ENCODE assay signal across 10 cellular contexts in genomic region chr3:115913069-115913686, GRCh38.
A peak's percentile ranks its signal among the peaks of the same experiment; 100 is the strongest.
DNase-seq lines count a peak whose midpoint lies in the region; ATAC-seq, FAIRE-seq and TF ChIP-seq lines count a peak whose summit lies in the region.
"Had no signal": no experiment of that assay in that cellular context is flagged by ENCODE, and none has a peak within 500 bp of the region (broad histone marks: within the 10 kb centered on the region; RNA-seq: fewer than 3 reads in every experiment).

No MANE protein-coding gene starts in this region.

- H3K4me3 ChIP-seq in BE2C (ENCODE audit: low read depth, low read length) = no peak overlapping the region
- no peak overlapping the region for H3K4me3 ChIP-seq in SK-N-SH (ENCODE audit: low read depth in 2 of 2, low read length in 1 of 2)

- no peak for TF ChIP-seq EP300 in SK-N-SH (IDR thresholded peaks at IDR 0.05; ENCODE audit: borderline replicate concordance in 1 of 2, low read depth in 1 of 2, low read length in 1 of 2)

- H3K9me3 ChIP-seq in BE2C (no peaks in the 10 kb centered on the region), SK-N-SH (no peaks in the 10 kb centered on the region)

- H3K27me3 ChIP-seq in BE2C (no peaks in the 10 kb centered on the region), SK-N-SH (ENCODE audit: insufficient read depth) (no peaks in the 10 kb centered on the region)

- no peak for ATAC-seq in GM21515 (IDR thresholded peaks at IDR 0.05; ENCODE audit: unreplicated experiment)
- ATAC-seq in GM21825 (IDR thresholded peaks at IDR 0.05; ENCODE audit: unreplicated experiment) = no peak
- ATAC-seq: stimulated activated naive CD8-positive, alpha-beta T cell treated with anti-CD3 and anti-CD28 coated beads, Interleukin-15, Interleukin-2, amounts not matched to agents 100 U/mL and 50 U/mL, for 24 hours had no signal

- no peak for TF ChIP-seq POLR2A in H54 (IDR thresholded peaks at IDR 0.05; ENCODE audit: low read depth, low read length)

- POLR2A ChIA-PET in SK-N-SH (lab: Yijun Ruan, JAX) = no interaction called here

- peak; percentile 39 for TF ChIP-seq CTCF in BE2C (IDR thresholded peaks at IDR 0.05; ENCODE audit: low read depth, low read length)
- TF ChIP-seq CTCF in SK-N-SH (IDR thresholded peaks at IDR 0.05) = peak; percentile 64

- H3K36me3 ChIP-seq in BE2C (no peaks in the 10 kb centered on the region), SK-N-SH (replicated peaks in 1 of 2; ENCODE audit: control insufficient read depth in 1 of 2, insufficient read depth in 2 of 2, low read length in 1 of 2) (no peaks in the 10 kb centered on the region)

- WGBS in SK-N-SH (ENCODE audit: low lambda C conversion rate) = 57% methylated on average over 4 of the region's 4 CpGs

- H3K4me2 ChIP-seq in SK-N-SH = no peak overlapping the region

- peak; percentile 30 for FAIRE-seq in H54 (lab: Jason Lieb, UNC)

- H2AFZ ChIP-seq in SK-N-SH (ENCODE audit: low read depth) = no peak overlapping the region

- H3K9ac ChIP-seq in SK-N-SH = no peak overlapping the region

- no peaks in the 10 kb centered on the region for H3K79me2 ChIP-seq in SK-N-SH (ENCODE audit: insufficient read depth)

- no peaks in the 10 kb centered on the region for H3F3A ChIP-seq in SK-N-SH (replicated peaks; ENCODE audit: insufficient read depth)

- no peak for TF ChIP-seq RAD21 in SK-N-SH (IDR thresholded peaks at IDR 0.05; ENCODE audit: low read length)

- no peaks in the 10 kb centered on the region for H3K9me2 ChIP-seq in SK-N-SH

- CTCF ChIA-PET in SK-N-SH (lab: Yijun Ruan, JAX) = interaction anchor here (0.6 to 1.1 kb wide), 6 partner anchors 9 to 40 kb away, joined by 3 read pairs; no protein-coding TSS in a partner anchor

- DNase-seq in BE2C = no peak
- DNase-seq in H54 (ENCODE audit: insufficient read length, low spot score) = no peak
- DNase-seq in SK-N-SH = no peak
- DNase-seq in iris pigment epithelial cell (ENCODE audit: low read depth) = peak; percentile 21
- DNase-seq in DMS114 treated with DMSO at 0.1 percent for 48 hours (lab: John Stamatoyannopoulos, UW; ENCODE audit: unreplicated experiment) = no peak
- no peak for DNase-seq in stimulated activated CD4-positive, alpha-beta T cell treated with anti-CD3 and anti-CD28 coated beads, Interleukin-15, amount 100 ng/mL, for 24 hours
- DNase-seq: central memory CD4-positive, alpha-beta T cell; stimulated activated naive CD8-positive, alpha-beta T cell treated with anti-CD3 and anti-CD28 coated beads, Interleukin-15, Interleukin-2, amounts not matched to agents 100 U/mL and 50 U/mL, for 24 hours had no signal

- H4K20me1 ChIP-seq in SK-N-SH (ENCODE audit: insufficient read depth) = no peaks in the 10 kb centered on the region

- peaks cover 6% of the 10 kb centered on the region for H3K4me1 ChIP-seq in BE2C
- H3K4me1 ChIP-seq in SK-N-SH (ENCODE audit: control insufficient read depth in 1 of 2, insufficient read depth in 2 of 2, low read depth in 1 of 2, low read length in 1 of 2) = no peaks in the 10 kb centered on the region; a peak in 2 of 4 replicates

- no peak overlapping the region for H3K27ac ChIP-seq in SK-N-SH (ENCODE audit: low read depth in 2 of 2, low read length in 1 of 2)

TF ChIP-seq in SK-N-SH, 30 proteins besides CTCF, POLR2A, EP300 and RAD21:
- TF ChIP-seq POLR2AphosphoS5 (IDR thresholded peaks at IDR 0.05; ENCODE audit: low read depth, low read length) = no peak
- no peak for TF ChIP-seq FOSL2 (IDR thresholded peaks at IDR 0.05; ENCODE audit: borderline replicate concordance, low read depth)
